1 cellular context compared by ENCODE assay signal in the genomic region with DNA sequence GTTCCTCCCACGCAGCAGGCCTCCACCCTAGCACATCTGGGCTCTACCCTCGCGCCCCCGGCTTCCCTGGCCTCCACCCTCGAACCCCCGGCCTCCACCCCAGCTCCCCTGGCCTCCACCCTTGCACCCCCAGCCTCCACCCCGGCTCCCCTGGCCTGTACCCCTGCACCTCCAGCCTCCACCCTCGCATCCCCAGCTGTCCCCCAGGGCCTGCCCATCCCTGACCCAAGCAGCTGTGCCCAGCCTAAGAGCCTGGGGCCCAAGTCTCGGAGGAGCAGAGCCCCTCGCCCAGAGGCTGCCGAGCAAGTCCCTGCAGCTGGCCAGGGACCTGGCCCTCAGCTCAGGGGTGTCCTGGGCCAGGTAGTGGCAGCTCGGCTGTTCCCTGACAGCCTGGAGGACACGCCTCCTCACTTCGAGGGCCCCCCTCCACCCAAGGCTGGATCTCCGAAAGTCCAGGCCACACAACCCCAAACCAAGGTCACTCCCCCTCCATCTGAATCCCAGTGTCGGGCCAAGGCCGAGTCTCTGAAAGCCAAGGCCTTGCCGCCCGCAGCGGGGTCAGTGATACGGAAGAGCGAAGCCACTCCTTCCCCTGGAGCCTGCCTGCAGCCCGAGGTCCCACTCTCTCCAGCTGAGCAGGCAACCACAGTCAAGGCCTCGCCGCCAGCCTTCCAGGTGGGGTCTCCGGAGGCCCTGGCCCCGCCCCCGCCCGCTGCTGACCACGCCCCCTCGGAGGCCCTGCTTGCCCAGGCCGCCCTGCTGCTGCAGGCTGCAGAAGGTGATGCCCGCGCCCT.
TF ChIP-seq lines count a peak whose summit lies in the region.

No MANE protein-coding gene starts in this region.

TF ChIP-seq in HepG2, 621 proteins besides CTCF, POLR2A, EP300 and RAD21 (continues in another document):
- TF ChIP-seq MXI1 (IDR thresholded peaks at IDR 0.05; ENCODE audit: borderline replicate concordance, low read depth, low read length) = peak; percentile 22; the same call in 1 of the 3 replicates
- TF ChIP-seq RARA (CRISPR knock-in tag; IDR thresholded peaks at IDR 0.05) = peak; percentile 79
- TF ChIP-seq, protein P1, sequence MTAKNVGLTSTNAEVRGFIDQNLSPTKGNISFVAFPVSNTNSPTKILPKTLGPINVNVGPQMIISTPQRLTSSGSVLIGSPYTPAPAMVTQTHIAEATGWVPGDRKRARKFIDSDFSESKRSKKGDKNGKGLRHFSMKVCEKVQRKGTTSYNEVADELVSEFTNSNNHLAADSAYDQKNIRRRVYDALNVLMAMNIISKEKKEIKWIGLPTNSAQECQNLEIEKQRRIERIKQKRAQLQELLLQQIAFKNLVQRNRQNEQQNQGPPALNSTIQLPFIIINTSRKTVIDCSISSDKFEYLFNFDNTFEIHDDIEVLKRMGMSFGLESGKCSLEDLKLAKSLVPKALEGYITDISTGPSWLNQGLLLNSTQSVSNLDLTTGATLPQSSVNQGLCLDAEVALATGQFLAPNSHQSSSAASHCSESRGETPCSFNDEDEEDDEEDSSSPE (CRISPR knock-in tag; IDR thresholded peaks at IDR 0.05) = 0 out of 2 replicates have a peak, but pooled peaks have one; percentile 21
- TF ChIP-seq, protein P2, sequence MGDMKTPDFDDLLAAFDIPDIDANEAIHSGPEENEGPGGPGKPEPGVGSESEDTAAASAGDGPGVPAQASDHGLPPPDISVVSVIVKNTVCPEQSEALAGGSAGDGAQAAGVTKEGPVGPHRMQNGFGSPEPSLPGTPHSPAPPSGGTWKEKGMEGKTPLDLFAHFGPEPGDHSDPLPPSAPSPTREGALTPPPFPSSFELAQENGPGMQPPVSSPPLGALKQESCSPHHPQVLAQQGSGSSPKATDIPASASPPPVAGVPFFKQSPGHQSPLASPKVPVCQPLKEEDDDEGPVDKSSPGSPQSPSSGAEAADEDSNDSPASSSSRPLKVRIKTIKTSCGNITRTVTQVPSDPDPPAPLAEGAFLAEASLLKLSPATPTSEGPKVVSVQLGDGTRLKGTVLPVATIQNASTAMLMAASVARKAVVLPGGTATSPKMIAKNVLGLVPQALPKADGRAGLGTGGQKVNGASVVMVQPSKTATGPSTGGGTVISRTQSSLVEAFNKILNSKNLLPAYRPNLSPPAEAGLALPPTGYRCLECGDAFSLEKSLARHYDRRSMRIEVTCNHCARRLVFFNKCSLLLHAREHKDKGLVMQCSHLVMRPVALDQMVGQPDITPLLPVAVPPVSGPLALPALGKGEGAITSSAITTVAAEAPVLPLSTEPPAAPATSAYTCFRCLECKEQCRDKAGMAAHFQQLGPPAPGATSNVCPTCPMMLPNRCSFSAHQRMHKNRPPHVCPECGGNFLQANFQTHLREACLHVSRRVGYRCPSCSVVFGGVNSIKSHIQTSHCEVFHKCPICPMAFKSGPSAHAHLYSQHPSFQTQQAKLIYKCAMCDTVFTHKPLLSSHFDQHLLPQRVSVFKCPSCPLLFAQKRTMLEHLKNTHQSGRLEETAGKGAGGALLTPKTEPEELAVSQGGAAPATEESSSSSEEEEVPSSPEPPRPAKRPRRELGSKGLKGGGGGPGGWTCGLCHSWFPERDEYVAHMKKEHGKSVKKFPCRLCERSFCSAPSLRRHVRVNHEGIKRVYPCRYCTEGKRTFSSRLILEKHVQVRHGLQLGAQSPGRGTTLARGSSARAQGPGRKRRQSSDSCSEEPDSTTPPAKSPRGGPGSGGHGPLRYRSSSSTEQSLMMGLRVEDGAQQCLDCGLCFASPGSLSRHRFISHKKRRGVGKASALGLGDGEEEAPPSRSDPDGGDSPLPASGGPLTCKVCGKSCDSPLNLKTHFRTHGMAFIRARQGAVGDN (CRISPR knock-in tag; IDR thresholded peaks at IDR 0.05) = peak; percentile 73
- TF ChIP-seq, protein P3, sequence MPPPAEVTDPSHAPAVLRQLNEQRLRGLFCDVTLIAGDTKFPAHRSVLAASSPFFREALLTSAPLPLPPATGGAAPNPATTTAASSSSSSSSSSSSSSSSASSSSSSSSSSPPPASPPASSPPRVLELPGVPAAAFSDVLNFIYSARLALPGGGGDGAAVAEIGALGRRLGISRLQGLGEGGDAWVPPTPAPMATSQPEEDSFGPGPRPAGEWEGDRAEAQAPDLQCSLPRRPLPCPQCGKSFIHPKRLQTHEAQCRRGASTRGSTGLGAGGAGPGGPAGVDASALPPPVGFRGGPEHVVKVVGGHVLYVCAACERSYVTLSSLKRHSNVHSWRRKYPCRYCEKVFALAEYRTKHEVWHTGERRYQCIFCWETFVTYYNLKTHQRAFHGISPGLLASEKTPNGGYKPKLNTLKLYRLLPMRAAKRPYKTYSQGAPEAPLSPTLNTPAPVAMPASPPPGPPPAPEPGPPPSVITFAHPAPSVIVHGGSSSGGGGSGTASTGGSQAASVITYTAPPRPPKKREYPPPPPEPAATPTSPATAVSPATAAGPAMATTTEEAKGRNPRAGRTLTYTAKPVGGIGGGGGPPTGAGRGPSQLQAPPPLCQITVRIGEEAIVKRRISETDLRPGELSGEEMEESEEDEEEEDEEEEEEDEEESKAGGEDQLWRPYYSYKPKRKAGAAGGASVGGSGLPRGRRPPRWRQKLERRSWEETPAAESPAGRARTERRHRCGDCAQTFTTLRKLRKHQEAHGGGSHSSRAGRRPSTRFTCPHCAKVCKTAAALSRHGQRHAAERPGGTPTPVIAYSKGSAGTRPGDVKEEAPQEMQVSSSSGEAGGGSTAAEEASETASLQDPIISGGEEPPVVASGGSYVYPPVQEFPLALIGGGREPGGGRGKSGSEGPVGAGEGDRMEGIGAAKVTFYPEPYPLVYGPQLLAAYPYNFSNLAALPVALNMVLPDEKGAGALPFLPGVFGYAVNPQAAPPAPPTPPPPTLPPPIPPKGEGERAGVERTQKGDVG (CRISPR knock-in tag; IDR thresholded peaks at IDR 0.05; ENCODE audit: borderline replicate concordance) = peak; percentile 81; the same call in 1 of the 2 replicates
- peak; percentile 57; the same call in 1 of the 2 replicates for TF ChIP-seq ZFY (CRISPR knock-in tag; IDR thresholded peaks at IDR 0.05)
- peak; percentile 61; the same call in 1 of the 2 replicates for TF ChIP-seq ZBTB7B (CRISPR knock-in tag; IDR thresholded peaks at IDR 0.05)
- TF ChIP-seq GABPB1 (CRISPR knock-in tag; IDR thresholded peaks at IDR 0.05) = peak; percentile 41; the same call in 1 of the 2 replicates
- TF ChIP-seq, protein P4, sequence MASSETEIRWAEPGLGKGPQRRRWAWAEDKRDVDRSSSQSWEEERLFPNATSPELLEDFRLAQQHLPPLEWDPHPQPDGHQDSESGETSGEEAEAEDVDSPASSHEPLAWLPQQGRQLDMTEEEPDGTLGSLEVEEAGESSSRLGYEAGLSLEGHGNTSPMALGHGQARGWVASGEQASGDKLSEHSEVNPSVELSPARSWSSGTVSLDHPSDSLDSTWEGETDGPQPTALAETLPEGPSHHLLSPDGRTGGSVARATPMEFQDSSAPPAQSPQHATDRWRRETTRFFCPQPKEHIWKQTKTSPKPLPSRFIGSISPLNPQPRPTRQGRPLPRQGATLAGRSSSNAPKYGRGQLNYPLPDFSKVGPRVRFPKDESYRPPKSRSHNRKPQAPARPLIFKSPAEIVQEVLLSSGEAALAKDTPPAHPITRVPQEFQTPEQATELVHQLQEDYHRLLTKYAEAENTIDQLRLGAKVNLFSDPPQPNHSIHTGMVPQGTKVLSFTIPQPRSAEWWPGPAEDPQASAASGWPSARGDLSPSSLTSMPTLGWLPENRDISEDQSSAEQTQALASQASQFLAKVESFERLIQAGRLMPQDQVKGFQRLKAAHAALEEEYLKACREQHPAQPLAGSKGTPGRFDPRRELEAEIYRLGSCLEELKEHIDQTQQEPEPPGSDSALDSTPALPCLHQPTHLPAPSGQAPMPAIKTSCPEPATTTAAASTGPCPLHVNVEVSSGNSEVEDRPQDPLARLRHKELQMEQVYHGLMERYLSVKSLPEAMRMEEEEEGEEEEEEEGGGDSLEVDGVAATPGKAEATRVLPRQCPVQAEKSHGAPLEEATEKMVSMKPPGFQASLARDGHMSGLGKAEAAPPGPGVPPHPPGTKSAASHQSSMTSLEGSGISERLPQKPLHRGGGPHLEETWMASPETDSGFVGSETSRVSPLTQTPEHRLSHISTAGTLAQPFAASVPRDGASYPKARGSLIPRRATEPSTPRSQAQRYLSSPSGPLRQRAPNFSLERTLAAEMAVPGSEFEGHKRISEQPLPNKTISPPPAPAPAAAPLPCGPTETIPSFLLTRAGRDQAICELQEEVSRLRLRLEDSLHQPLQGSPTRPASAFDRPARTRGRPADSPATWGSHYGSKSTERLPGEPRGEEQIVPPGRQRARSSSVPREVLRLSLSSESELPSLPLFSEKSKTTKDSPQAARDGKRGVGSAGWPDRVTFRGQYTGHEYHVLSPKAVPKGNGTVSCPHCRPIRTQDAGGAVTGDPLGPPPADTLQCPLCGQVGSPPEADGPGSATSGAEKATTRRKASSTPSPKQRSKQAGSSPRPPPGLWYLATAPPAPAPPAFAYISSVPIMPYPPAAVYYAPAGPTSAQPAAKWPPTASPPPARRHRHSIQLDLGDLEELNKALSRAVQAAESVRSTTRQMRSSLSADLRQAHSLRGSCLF (CRISPR knock-in tag; IDR thresholded peaks at IDR 0.05; ENCODE audit: borderline replicate concordance) = no peak
- 0 out of 2 replicates have a peak, but pooled peaks have one; percentile 18 for TF ChIP-seq FOXA3 (CRISPR knock-in tag; IDR thresholded peaks at IDR 0.05)
- TF ChIP-seq ZNF614 (CRISPR knock-in tag; IDR thresholded peaks at IDR 0.05; ENCODE audit: borderline replicate concordance) = peak; percentile 26; the same call in 1 of the 2 replicates
- TF ChIP-seq, protein P5, sequence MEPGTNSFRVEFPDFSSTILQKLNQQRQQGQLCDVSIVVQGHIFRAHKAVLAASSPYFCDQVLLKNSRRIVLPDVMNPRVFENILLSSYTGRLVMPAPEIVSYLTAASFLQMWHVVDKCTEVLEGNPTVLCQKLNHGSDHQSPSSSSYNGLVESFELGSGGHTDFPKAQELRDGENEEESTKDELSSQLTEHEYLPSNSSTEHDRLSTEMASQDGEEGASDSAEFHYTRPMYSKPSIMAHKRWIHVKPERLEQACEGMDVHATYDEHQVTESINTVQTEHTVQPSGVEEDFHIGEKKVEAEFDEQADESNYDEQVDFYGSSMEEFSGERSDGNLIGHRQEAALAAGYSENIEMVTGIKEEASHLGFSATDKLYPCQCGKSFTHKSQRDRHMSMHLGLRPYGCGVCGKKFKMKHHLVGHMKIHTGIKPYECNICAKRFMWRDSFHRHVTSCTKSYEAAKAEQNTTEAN (CRISPR knock-in tag; conservative IDR thresholded peaks at IDR 0.05) = no peak
- TF ChIP-seq, protein P6, sequence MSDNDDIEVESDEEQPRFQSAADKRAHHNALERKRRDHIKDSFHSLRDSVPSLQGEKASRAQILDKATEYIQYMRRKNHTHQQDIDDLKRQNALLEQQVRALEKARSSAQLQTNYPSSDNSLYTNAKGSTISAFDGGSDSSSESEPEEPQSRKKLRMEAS (IDR thresholded peaks at IDR 0.05) = 0 out of 2 replicates have a peak, but pooled peaks have one; percentile 12
- TF ChIP-seq KLF9 (CRISPR knock-in tag; IDR thresholded peaks at IDR 0.05; ENCODE audit: low read depth) = no peak
- TF ChIP-seq ZNF143 (CRISPR knock-in tag; IDR thresholded peaks at IDR 0.05) = no peak
- TF ChIP-seq THAP11 (CRISPR knock-in tag; IDR thresholded peaks at IDR 0.05) = peak; percentile 56
- TF ChIP-seq, protein P7, sequence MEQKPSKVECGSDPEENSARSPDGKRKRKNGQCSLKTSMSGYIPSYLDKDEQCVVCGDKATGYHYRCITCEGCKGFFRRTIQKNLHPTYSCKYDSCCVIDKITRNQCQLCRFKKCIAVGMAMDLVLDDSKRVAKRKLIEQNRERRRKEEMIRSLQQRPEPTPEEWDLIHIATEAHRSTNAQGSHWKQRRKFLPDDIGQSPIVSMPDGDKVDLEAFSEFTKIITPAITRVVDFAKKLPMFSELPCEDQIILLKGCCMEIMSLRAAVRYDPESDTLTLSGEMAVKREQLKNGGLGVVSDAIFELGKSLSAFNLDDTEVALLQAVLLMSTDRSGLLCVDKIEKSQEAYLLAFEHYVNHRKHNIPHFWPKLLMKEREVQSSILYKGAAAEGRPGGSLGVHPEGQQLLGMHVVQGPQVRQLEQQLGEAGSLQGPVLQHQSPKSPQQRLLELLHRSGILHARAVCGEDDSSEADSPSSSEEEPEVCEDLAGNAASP (CRISPR knock-in tag; IDR thresholded peaks at IDR 0.05; ENCODE audit: borderline replicate concordance) = peak; percentile 61; the same call in 1 of the 2 replicates
- no peak for TF ChIP-seq HOXA9 (CRISPR knock-in tag; IDR thresholded peaks at IDR 0.05; ENCODE audit: borderline replicate concordance)
- TF ChIP-seq, protein P8, sequence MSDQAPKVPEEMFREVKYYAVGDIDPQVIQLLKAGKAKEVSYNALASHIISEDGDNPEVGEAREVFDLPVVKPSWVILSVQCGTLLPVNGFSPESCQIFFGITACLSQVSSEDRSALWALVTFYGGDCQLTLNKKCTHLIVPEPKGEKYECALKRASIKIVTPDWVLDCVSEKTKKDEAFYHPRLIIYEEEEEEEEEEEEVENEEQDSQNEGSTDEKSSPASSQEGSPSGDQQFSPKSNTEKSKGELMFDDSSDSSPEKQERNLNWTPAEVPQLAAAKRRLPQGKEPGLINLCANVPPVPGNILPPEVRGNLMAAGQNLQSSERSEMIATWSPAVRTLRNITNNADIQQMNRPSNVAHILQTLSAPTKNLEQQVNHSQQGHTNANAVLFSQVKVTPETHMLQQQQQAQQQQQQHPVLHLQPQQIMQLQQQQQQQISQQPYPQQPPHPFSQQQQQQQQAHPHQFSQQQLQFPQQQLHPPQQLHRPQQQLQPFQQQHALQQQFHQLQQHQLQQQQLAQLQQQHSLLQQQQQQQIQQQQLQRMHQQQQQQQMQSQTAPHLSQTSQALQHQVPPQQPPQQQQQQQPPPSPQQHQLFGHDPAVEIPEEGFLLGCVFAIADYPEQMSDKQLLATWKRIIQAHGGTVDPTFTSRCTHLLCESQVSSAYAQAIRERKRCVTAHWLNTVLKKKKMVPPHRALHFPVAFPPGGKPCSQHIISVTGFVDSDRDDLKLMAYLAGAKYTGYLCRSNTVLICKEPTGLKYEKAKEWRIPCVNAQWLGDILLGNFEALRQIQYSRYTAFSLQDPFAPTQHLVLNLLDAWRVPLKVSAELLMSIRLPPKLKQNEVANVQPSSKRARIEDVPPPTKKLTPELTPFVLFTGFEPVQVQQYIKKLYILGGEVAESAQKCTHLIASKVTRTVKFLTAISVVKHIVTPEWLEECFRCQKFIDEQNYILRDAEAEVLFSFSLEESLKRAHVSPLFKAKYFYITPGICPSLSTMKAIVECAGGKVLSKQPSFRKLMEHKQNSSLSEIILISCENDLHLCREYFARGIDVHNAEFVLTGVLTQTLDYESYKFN (CRISPR knock-in tag; conservative IDR thresholded peaks at IDR 0.05) = peak; percentile 66
- no peak for TF ChIP-seq MAFF (IDR thresholded peaks at IDR 0.05; ENCODE audit: low read depth, low read length)
- 0 out of 2 replicates have a peak, but pooled peaks have one; percentile 25 for TF ChIP-seq SP5 (CRISPR knock-in tag; IDR thresholded peaks at IDR 0.05; ENCODE audit: borderline replicate concordance, low read depth)
- TF ChIP-seq CBX2 (IDR thresholded peaks at IDR 0.05; ENCODE audit: low read depth, low read length) = no peak
- no peak for TF ChIP-seq CBX2 (CRISPR knock-in tag; IDR thresholded peaks at IDR 0.05; ENCODE audit: low read depth)
- TF ChIP-seq, protein P9, sequence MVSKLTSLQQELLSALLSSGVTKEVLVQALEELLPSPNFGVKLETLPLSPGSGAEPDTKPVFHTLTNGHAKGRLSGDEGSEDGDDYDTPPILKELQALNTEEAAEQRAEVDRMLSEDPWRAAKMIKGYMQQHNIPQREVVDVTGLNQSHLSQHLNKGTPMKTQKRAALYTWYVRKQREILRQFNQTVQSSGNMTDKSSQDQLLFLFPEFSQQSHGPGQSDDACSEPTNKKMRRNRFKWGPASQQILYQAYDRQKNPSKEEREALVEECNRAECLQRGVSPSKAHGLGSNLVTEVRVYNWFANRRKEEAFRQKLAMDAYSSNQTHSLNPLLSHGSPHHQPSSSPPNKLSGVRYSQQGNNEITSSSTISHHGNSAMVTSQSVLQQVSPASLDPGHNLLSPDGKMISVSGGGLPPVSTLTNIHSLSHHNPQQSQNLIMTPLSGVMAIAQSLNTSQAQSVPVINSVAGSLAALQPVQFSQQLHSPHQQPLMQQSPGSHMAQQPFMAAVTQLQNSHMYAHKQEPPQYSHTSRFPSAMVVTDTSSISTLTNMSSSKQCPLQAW (CRISPR knock-in tag; IDR thresholded peaks at IDR 0.05) = 0 out of 2 replicates have a peak, but pooled peaks have one; percentile 19
